12 cellular contexts compared by ENCODE assay signal in the genomic region with DNA sequence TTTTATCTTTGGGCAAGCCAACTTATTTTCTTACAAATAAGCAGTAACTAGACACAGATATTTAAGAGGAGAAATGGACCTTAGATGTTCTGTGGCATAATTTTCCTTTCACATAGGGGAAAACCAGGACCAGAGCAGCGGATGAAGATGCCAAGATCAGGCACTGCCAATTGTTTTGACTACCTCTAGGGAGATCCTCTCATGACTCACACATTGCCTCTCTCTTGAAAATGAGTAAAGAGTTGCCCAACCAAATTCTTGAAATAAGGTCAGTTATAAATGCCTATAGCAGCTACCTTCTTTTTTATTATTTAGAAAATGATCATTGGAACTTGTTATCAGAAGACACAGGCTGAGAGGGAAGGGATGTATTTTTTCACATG.
DNase-seq lines count a peak whose midpoint lies in the region; ATAC-seq and TF ChIP-seq lines count a peak whose summit lies in the region.
"Had no signal": no experiment of that assay in that cellular context is flagged by ENCODE, and none has a peak within 500 bp of the region (broad histone marks: within the 10 kb centered on the region; RNA-seq: fewer than 3 reads in every experiment).

No MANE protein-coding gene starts in this region.

- H3K27me3 ChIP-seq in left lung (no peaks in the 10 kb centered on the region), transverse colon (no peaks in the 10 kb centered on the region), testis (no peaks in the 10 kb centered on the region)
- H3K27me3 ChIP-seq in effector memory CD4-positive, alpha-beta T cell (replicated peaks; ENCODE audit: control insufficient read depth, insufficient read depth, low read length, poor library complexity, severe bottlenecking): no peaks in the 10 kb centered on the region
- H3K27me3 ChIP-seq: colonic mucosa, SJCRH30 had no signal

- H3K9me3 ChIP-seq in left lung: no peaks in the 10 kb centered on the region
- no peaks in the 10 kb centered on the region for H3K9me3 ChIP-seq in transverse colon
- H3K9me3 ChIP-seq in effector memory CD4-positive, alpha-beta T cell (ENCODE audit: control insufficient read depth, low read length): no peaks in the 10 kb centered on the region
- no peaks in the 10 kb centered on the region for H3K9me3 ChIP-seq in testis
- H3K9me3 ChIP-seq: colonic mucosa, SJCRH30 had no signal

- H3K4me3 ChIP-seq in AG10803 (ENCODE audit: low read length) (no peak overlapping the region), left lung (no peak overlapping the region), transverse colon (no peak overlapping the region), testis (no peak overlapping the region)
- H3K4me3 ChIP-seq in effector memory CD4-positive, alpha-beta T cell (ENCODE audit: insufficient read depth, low read depth, low read length, poor library complexity, severe bottlenecking): no peak overlapping the region
- H3K4me3 ChIP-seq: colonic mucosa, SJCRH30 had no signal

- WGBS in transverse colon (ENCODE audit: low coverage in 1 of 2), 2 donors: 63 to 74% methylated on average over 1 of the region's 1 CpG
- whole genome bisulfite sequencing in testis, 2 donors: 69 to 86% methylated on average over 1 of the region's 1 CpG

- in situ Hi-C loops in transverse colon (cut with MboI; ENCODE audit: low pct_ligation_motif_present in 1 of 4, low pct_unique_long_range_greater_than_20kb in 1 of 4, low sequenced_read_pairs in 3 of 4): no loop called here

- H3K27ac Mint-ChIP-seq in immature natural killer cell: no peak overlapping the region

- peaks cover 0 to 4% (median 4%) of the 10 kb centered on the region in 3 donors for H3K27me3 Mint-ChIP-seq in immature natural killer cell (ENCODE audit: low read depth in 3 of 3)

- TF ChIP-seq CTCF in AG10803 (conservative IDR thresholded peaks at IDR 0.05; ENCODE audit: low read length) (no peak), left lung (IDR thresholded peaks at IDR 0.05) (no peak), transverse colon (IDR thresholded peaks at IDR 0.05) (no peak), testis (IDR thresholded peaks at IDR 0.05) (no peak)

- intact Hi-C loops in left lung (cut with DNase I): no loop called here
- intact Hi-C loops in transverse colon (cut with DNase I; ENCODE audit: low total_unique reads): no loop called here
- intact Hi-C loops in testis (cut with DNase I; ENCODE audit: low total_unique reads): no loop called here

- TF ChIP-seq POLR2A in transverse colon (IDR thresholded peaks at IDR 0.05): no peak
- TF ChIP-seq POLR2A in testis (IDR thresholded peaks at IDR 0.05): no peak

- TF ChIP-seq EP300 in transverse colon (IDR thresholded peaks at IDR 0.05; ENCODE audit: low read depth): no peak

- ATAC-seq in HG03196 (IDR thresholded peaks at IDR 0.05; ENCODE audit: unreplicated experiment) (peak; percentile 43), left lung (peak; percentile 32)

- no peaks in the 10 kb centered on the region for H3K9me3 Mint-ChIP-seq in immature natural killer cell

- peak; percentile 84 for DNase-seq in AG10803 (ENCODE audit: low read depth)
- DNase-seq in brain pericyte (ENCODE audit: low read depth, low spot score): peak; percentile 33
- DNase-seq in left lung: no peak
- DNase-seq in transverse colon: no peak
- no peak for DNase-seq in immature natural killer cell
- DNase-seq in effector memory CD4-positive, alpha-beta T cell: no peak
- no peak for DNase-seq in testis
- DNase-seq: colonic mucosa, NCI-H1048, posterior cingulate gyrus, SJCRH30 had no signal

- no peak overlapping the region for H3K4me3 Mint-ChIP-seq in immature natural killer cell

- H3K27ac ChIP-seq in left lung (no peak overlapping the region), transverse colon (no peak overlapping the region), testis (no peak overlapping the region)
- no peak overlapping the region for H3K27ac ChIP-seq in effector memory CD4-positive, alpha-beta T cell (ENCODE audit: insufficient read depth, low read length, poor library complexity, severe bottlenecking)
- H3K27ac ChIP-seq: colonic mucosa, SJCRH30 had no signal

- H3K36me3 ChIP-seq in left lung (no peaks in the 10 kb centered on the region), transverse colon (no peaks in the 10 kb centered on the region), testis (ENCODE audit: low read depth, missing control alignments) (no peaks in the 10 kb centered on the region)
- H3K36me3 ChIP-seq in effector memory CD4-positive, alpha-beta T cell (ENCODE audit: control insufficient read depth, insufficient read depth, low read length): no peaks in the 10 kb centered on the region
- H3K36me3 ChIP-seq: colonic mucosa, SJCRH30 had no signal

- peaks cover 7 to 24% of the 10 kb centered on the region in 2 donors for H3K4me1 Mint-ChIP-seq in immature natural killer cell

- H3K36me3 Mint-ChIP-seq in immature natural killer cell: peaks cover 0 to 12% (median 0%) of the 10 kb centered on the region in 3 donors

- H3K4me1 ChIP-seq in left lung: peaks cover 0 to 16% of the 10 kb centered on the region in 2 donors
- H3K4me1 ChIP-seq in transverse colon: peaks cover 0 to 4% (median 0%) of the 10 kb centered on the region in 4 donors
- no peaks in the 10 kb centered on the region for H3K4me1 ChIP-seq in effector memory CD4-positive, alpha-beta T cell (ENCODE audit: control insufficient read depth, insufficient read depth, low read length, poor library complexity, severe bottlenecking)
- no peaks in the 10 kb centered on the region for H3K4me1 ChIP-seq in testis
- H3K4me1 ChIP-seq: colonic mucosa had no signal

Comparison
In these comparisons a context has a peak if more than half of its experiments do, and no peak if none do; other contexts are left out.
1. DNase-seq: peak in AG10803 (single experiment) and brain pericyte (single experiment); none in left lung (0 of 2), transverse colon (single experiment), immature natural killer cell (0 of 3), effector memory CD4-positive, alpha-beta T cell (0 of 3) and testis (single experiment).